ENCODE assay signal across 14 cellular contexts in the genomic region with DNA sequence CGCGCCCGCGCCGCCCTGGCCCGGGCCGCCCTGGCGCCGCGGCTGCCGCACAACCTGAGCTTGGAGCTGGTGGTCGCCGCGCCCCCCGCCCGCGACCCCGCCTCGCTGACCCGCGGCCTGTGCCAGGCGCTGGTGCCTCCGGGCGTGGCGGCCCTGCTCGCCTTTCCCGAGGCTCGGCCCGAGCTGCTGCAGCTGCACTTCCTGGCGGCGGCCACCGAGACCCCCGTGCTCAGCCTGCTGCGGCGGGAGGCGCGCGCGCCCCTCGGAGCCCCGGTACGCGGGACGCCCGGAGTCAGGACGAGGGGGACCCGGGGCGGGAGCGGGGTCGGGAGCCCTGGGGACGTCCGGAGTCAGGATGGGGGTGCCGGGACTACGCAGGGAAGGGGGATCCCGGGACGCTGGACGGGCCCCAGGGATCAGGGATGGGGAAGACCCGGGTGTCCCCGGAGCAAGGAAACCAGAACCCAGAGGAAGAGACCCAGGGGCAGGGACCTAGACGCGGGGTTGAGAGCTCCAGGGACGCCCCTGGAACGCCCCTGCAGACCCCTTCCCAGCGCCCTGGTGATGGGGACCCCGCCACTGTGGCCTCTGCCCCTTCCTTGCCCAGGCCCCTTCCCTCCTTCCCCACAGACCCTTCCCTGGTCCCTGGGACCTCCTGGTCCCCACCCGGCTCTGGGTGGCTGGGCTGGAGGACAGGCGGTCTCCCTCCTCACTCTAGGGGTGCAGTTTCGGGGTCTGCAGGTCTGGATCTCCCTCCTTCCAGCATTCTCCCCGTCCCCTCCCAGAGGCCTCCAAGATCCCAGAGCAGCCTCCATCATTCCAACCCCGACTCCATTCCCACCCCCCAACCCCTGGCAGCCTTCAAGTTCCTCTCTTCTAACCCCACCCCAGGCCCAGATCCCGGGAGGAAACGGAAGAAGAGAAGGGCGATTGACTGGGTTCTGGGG. TPM values are rescaled to one million over a fixed set of nuclear protein-coding genes. Genes with fewer than 3 reads are reported as not detected.
DNase-seq lines count a peak whose midpoint lies in the region; ATAC-seq and TF ChIP-seq lines count a peak whose summit lies in the region.
"Had no signal": no experiment of that assay in that cellular context is flagged by ENCODE, and none has a peak within 500 bp of the region (broad histone marks: within the 10 kb centered on the region; RNA-seq: fewer than 3 reads in every experiment).

No MANE protein-coding gene starts in this region.

- H3K36me3 ChIP-seq in left ventricle myocardium inferior (no peaks in the 10 kb centered on the region), RWPE2 (ENCODE audit: low read depth) (no peaks in the 10 kb centered on the region)
- H3K36me3 ChIP-seq: adrenal gland had no signal

- H3K4me1 ChIP-seq in left ventricle myocardium inferior (peaks cover 26% of the 10 kb centered on the region), RWPE2 (ENCODE audit: insufficient read depth, poor library complexity, severe bottlenecking) (no peaks in the 10 kb centered on the region)

- TF ChIP-seq CTCF in left ventricle myocardium inferior (IDR thresholded peaks at IDR 0.05; ENCODE audit: borderline replicate concordance) (no peak), RWPE2 (IDR thresholded peaks at IDR 0.05; ENCODE audit: poor library complexity, severe bottlenecking) (no peak), type B pancreatic cell (conservative IDR thresholded peaks at IDR 0.05) (no peak)

- H3K9me3 ChIP-seq in left ventricle myocardium inferior (replicated peaks) = no peaks in the 10 kb centered on the region
- no peaks in the 10 kb centered on the region for H3K9me3 ChIP-seq in RWPE2 (ENCODE audit: severe bottlenecking)
- H3K9me3 ChIP-seq: adrenal gland had no signal

- no peaks in the 10 kb centered on the region for H3K36me3 Mint-ChIP-seq in type B pancreatic cell

- peaks cover 5% of the 10 kb centered on the region for H3K4me1 Mint-ChIP-seq in type B pancreatic cell (ENCODE audit: unreplicated experiment)

- no peak for ATAC-seq in RWPE2 (ENCODE audit: low read depth)

- H3K27ac ChIP-seq in left ventricle myocardium inferior (replicated peaks) (no peak overlapping the region), RWPE2 (ENCODE audit: poor library complexity, severe bottlenecking) (no peak overlapping the region)
- H3K27ac ChIP-seq: adrenal gland, epithelial cell of prostate, RWPE1 had no signal

- H3K27me3 Mint-ChIP-seq in type B pancreatic cell = peaks cover 53% of the 10 kb centered on the region

- no peak overlapping the region for H3K27ac Mint-ChIP-seq in type B pancreatic cell

- H3K27me3 ChIP-seq in left ventricle myocardium inferior (ENCODE audit: low read depth) (peaks cover 78% of the 10 kb centered on the region), RWPE2 (ENCODE audit: insufficient read depth, poor library complexity, severe bottlenecking) (peaks cover 44% of the 10 kb centered on the region)

- DNase-seq in left ventricle myocardium inferior = no peak
- DNase-seq in cardiac septum (ENCODE audit: low spot score) = no peak
- no peak for DNase-seq in RWPE2 (ENCODE audit: low spot score)
- peak; percentile 65 for DNase-seq in iPS-NIHi11 (ENCODE audit: low spot score)
- DNase-seq in type B pancreatic cell (ENCODE audit: extremely low spot score, unreplicated experiment) = no peak
- no peak for DNase-seq in activated naive CD4-positive, alpha-beta T cell treated with Interleukin-2 at 50 U/mL for 16 hours
- no peak for DNase-seq in NCI-H2081 treated with DMSO at 0.1 percent for 48 hours (lab: John Stamatoyannopoulos, UW)
- no peak for DNase-seq in hypothalamus (lab: John Stamatoyannopoulos, UW)
- DNase-seq: NCI-H187 treated with DMSO at 0.1 percent for 48 hours had no signal

- H3K9me3 Mint-ChIP-seq in type B pancreatic cell = no peaks in the 10 kb centered on the region

- peak overlapping the region; percentile 49 for H3K4me3 ChIP-seq in left ventricle myocardium inferior
- peak overlapping the region; percentile 22 for H3K4me3 ChIP-seq in RWPE2 (ENCODE audit: severe bottlenecking)
- H3K4me3 ChIP-seq: adrenal gland had no signal

- peak overlapping the region; percentile 65 for H3K4me3 Mint-ChIP-seq in type B pancreatic cell

- intact Hi-C loops in left ventricle myocardium inferior (cut with micrococcal nuclease) = no loop called here
- intact Hi-C loops in cardiac septum (cut with DNase I) = no loop called here

RNA-seq across cellular contexts. Expression of gene GRIN3B, which starts 0.6 kb away (rescaled TPM):
- total RNA-seq in left ventricle myocardium inferior = not detected
- total RNA-seq in cardiac septum = not detected
- total RNA-seq in type B pancreatic cell (ENCODE audit: low replicate concordance) = 0.65 and 1.00 TPM in 2 replicates
- total RNA-seq: HT1080 had no signal

RNA-seq across cellular contexts. Expression of gene WDR18, which starts 16.7 kb away (rescaled TPM):
- total RNA-seq in left ventricle myocardium inferior (19.4 TPM), cardiac septum (17.6 TPM), type B pancreatic cell (ENCODE audit: low replicate concordance) (59.5 and 65.4 TPM in 2 replicates)

RNA-seq across cellular contexts. Expression of gene TMEM259, which starts 20.1 kb away (rescaled TPM):
- total RNA-seq in left ventricle myocardium inferior (119 TPM), cardiac septum (125 TPM), type B pancreatic cell (ENCODE audit: low replicate concordance) (157 and 173 TPM in 2 replicates)

RNA-seq across cellular contexts. Expression of gene RNU6-2, which starts 20.5 kb away (rescaled TPM):
- total RNA-seq in left ventricle myocardium inferior = not detected
- not detected for total RNA-seq in cardiac septum
- not detected in 2 replicates for total RNA-seq in type B pancreatic cell (ENCODE audit: low replicate concordance)
- total RNA-seq: adrenal gland, HT1080, posterior vena cava had no signal

RNA-seq across cellular contexts. Expression of gene CNN2, which starts 25.5 kb away (rescaled TPM):
- total RNA-seq in left ventricle myocardium inferior (45.6 TPM), cardiac septum (44.8 TPM), type B pancreatic cell (ENCODE audit: low replicate concordance) (276 and 279 TPM in 2 replicates)
